ENCODE assay signal across 1 cellular context in the genomic region with DNA sequence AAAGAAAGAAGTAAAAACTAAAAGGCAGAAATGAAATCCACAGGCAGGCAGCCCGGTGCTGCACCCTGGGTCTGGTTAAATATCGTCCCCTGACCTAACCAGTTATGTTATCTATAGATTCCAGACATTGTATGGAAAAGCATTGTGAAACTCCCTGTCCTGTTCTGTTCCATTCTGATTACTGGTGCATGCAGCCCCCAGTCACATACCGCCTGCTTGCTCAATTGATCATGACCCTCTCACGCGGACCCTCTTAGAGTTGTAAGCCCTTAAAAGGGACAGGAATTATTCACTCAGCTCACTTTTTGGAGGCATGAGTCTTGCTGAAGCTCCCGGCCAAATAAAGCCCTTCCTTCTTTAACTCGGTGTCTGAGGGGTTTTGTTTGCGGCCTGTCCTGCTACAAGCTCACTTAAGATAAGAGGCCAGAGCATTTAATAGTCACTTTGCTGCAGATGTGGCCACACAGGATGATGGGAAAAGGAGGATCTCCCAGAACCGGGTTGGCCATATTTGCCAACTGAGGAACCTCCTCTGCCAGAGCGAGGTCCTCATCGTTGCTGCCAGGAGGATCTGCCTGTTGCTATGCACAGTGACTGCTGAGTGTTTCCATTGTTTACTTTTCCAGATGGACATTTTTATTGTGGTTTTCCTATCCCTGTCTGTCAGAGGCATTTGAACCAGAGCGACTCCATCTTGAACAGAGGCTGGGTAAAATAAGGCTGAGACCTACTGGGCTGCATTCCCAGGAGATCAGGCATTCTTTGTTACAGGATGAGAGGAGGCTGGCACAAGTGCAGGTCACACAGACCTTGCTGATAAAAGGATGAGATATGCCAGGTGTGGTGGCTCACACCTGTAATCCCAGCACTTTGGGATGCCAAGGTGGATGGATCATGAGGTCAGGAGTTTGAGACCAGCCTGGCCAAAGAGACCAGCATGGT.
TF ChIP-seq lines count a peak whose summit lies in the region.

No MANE protein-coding gene starts in this region.

TF ChIP-seq in K562, 482 proteins besides CTCF, POLR2A, EP300 and RAD21 (continued from another document and continues in another):
- TF ChIP-seq, protein P1, sequence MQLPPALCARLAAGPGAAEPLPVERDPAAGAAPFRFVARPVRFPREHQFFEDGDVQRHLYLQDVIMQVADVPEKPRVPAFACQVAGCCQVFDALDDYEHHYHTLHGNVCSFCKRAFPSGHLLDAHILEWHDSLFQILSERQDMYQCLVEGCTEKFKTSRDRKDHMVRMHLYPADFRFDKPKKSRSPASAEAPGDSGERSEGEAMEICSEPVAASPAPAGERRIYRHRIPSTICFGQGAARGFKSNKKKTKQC (CRISPR knock-in tag; IDR thresholded peaks at IDR 0.05) = peak; percentile 35; the same call in 1 of the 2 replicates
- TF ChIP-seq, protein P2, sequence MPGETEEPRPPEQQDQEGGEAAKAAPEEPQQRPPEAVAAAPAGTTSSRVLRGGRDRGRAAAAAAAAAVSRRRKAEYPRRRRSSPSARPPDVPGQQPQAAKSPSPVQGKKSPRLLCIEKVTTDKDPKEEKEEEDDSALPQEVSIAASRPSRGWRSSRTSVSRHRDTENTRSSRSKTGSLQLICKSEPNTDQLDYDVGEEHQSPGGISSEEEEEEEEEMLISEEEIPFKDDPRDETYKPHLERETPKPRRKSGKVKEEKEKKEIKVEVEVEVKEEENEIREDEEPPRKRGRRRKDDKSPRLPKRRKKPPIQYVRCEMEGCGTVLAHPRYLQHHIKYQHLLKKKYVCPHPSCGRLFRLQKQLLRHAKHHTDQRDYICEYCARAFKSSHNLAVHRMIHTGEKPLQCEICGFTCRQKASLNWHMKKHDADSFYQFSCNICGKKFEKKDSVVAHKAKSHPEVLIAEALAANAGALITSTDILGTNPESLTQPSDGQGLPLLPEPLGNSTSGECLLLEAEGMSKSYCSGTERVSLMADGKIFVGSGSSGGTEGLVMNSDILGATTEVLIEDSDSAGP (CRISPR knock-in tag; IDR thresholded peaks at IDR 0.05) = no peak
- TF ChIP-seq PTTG1 (tag; IDR thresholded peaks at IDR 0.05; ENCODE audit: low read depth) (peak; percentile 98), CC2D1A (IDR thresholded peaks at IDR 0.05) (peak; percentile 88; the same call in 1 of the 2 replicates), RBM34 (IDR thresholded peaks at IDR 0.05; ENCODE audit: borderline replicate concordance, insufficient read depth, low read length) (no peak), MCM2 (IDR thresholded peaks at IDR 0.05; ENCODE audit: low read depth) (no peak), CHD2 (IDR thresholded peaks at IDR 0.05; ENCODE audit: low read depth, low read length) (no peak), MTA2 (IDR thresholded peaks at IDR 0.05; ENCODE audit: low read depth) (peak; percentile 93), ESRRB (CRISPR knock-in tag; IDR thresholded peaks at IDR 0.05; ENCODE audit: borderline replicate concordance) (no peak), NR2C1 (IDR thresholded peaks at IDR 0.05) (peak; percentile 22; the same call in 1 of the 2 replicates), NR2C1 (tag; IDR thresholded peaks at IDR 0.05) (peak; percentile 97), CSDE1 (IDR thresholded peaks at IDR 0.05) (no peak), PHF8 (IDR thresholded peaks at IDR 0.05; ENCODE audit: borderline replicate concordance, low read length) (no peak), KDM2B (CRISPR knock-in tag; IDR thresholded peaks at IDR 0.05) (peak; percentile 98), ZNF445 (CRISPR knock-in tag; IDR thresholded peaks at IDR 0.05; ENCODE audit: low read depth) (peak; percentile 82; the same call in 1 of the 2 replicates), ZNF146 (CRISPR knock-in tag; IDR thresholded peaks at IDR 0.05; ENCODE audit: unreplicated experiment) (no peak), FOXM1 (IDR thresholded peaks at IDR 0.05; ENCODE audit: low read depth) (peak; percentile 87), FOXM1 (CRISPR knock-in tag; IDR thresholded peaks at IDR 0.05; ENCODE audit: low read depth) (no peak), RHOXF2B (CRISPR knock-in tag; conservative IDR thresholded peaks at IDR 0.05) (peak; percentile 96), DPF2 (IDR thresholded peaks at IDR 0.05) (peak; percentile 97), ZNF717 (CRISPR knock-in tag; IDR thresholded peaks at IDR 0.05) (peak; percentile 89; the same call in 1 of the 2 replicates), TSC22D4 (tag; IDR thresholded peaks at IDR 0.05) (peak; percentile 72; the same call in 1 of the 2 replicates), ELF2 (CRISPR knock-in tag; IDR thresholded peaks at IDR 0.05) (no peak), FOXA3 (CRISPR knock-in tag; conservative IDR thresholded peaks at IDR 0.05 in 1 of 2, IDR thresholded peaks at IDR 0.05 in 1 of 2) (peak in 1 of 2 experiments; percentile 65; a peak in 2 of 4 replicates), BRD9 (IDR thresholded peaks at IDR 0.05; ENCODE audit: low read depth, partially characterized antibody) (peak; percentile 30), ZNF785 (CRISPR knock-in tag; IDR thresholded peaks at IDR 0.05) (peak; percentile 92)
- TF ChIP-seq, protein P3, sequence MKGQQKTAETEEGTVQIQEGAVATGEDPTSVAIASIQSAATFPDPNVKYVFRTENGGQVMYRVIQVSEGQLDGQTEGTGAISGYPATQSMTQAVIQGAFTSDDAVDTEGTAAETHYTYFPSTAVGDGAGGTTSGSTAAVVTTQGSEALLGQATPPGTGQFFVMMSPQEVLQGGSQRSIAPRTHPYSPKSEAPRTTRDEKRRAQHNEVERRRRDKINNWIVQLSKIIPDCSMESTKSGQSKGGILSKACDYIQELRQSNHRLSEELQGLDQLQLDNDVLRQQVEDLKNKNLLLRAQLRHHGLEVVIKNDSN (CRISPR knock-in tag; IDR thresholded peaks at IDR 0.05) = no peak
- TF ChIP-seq, protein P4, sequence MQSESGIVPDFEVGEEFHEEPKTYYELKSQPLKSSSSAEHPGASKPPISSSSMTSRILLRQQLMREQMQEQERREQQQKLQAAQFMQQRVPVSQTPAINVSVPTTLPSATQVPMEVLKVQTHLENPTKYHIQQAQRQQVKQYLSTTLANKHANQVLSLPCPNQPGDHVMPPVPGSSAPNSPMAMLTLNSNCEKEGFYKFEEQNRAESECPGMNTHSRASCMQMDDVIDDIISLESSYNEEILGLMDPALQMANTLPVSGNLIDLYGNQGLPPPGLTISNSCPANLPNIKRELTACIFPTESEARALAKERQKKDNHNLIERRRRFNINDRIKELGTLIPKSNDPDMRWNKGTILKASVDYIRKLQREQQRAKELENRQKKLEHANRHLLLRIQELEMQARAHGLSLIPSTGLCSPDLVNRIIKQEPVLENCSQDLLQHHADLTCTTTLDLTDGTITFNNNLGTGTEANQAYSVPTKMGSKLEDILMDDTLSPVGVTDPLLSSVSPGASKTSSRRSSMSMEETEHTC (IDR thresholded peaks at IDR 0.05) = peak; percentile 39; the same call in 1 of the 2 replicates
- TF ChIP-seq, protein P5, sequence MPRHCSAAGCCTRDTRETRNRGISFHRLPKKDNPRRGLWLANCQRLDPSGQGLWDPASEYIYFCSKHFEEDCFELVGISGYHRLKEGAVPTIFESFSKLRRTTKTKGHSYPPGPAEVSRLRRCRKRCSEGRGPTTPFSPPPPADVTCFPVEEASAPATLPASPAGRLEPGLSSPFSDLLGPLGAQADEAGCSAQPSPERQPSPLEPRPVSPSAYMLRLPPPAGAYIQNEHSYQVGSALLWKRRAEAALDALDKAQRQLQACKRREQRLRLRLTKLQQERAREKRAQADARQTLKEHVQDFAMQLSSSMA (CRISPR knock-in tag; IDR thresholded peaks at IDR 0.05) = no peak
- TF ChIP-seq, protein P6, sequence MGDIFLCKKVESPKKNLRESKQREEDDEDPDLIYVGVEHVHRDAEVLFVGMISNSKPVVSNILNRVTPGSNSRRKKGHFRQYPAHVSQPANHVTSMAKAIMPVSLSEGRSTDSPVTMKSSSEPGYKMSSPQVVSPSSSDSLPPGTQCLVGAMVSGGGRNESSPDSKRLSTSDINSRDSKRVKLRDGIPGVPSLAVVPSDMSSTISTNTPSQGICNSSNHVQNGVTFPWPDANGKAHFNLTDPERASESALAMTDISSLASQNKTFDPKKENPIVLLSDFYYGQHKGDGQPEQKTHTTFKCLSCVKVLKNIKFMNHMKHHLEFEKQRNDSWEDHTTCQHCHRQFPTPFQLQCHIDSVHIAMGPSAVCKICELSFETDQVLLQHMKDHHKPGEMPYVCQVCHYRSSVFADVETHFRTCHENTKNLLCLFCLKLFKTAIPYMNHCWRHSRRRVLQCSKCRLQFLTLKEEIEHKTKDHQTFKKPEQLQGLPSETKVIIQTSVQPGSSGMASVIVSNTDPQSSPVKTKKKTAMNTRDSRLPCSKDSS (IDR thresholded peaks at IDR 0.05; ENCODE audit: low read depth, partially characterized antibody) = no peak
- TF ChIP-seq, protein P7, sequence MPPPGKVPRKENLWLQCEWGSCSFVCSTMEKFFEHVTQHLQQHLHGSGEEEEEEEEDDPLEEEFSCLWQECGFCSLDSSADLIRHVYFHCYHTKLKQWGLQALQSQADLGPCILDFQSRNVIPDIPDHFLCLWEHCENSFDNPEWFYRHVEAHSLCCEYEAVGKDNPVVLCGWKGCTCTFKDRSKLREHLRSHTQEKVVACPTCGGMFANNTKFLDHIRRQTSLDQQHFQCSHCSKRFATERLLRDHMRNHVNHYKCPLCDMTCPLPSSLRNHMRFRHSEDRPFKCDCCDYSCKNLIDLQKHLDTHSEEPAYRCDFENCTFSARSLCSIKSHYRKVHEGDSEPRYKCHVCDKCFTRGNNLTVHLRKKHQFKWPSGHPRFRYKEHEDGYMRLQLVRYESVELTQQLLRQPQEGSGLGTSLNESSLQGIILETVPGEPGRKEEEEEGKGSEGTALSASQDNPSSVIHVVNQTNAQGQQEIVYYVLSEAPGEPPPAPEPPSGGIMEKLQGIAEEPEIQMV (tag; conservative IDR thresholded peaks at IDR 0.05; ENCODE audit: low read depth) = peak; percentile 92
- TF ChIP-seq, protein P8, sequence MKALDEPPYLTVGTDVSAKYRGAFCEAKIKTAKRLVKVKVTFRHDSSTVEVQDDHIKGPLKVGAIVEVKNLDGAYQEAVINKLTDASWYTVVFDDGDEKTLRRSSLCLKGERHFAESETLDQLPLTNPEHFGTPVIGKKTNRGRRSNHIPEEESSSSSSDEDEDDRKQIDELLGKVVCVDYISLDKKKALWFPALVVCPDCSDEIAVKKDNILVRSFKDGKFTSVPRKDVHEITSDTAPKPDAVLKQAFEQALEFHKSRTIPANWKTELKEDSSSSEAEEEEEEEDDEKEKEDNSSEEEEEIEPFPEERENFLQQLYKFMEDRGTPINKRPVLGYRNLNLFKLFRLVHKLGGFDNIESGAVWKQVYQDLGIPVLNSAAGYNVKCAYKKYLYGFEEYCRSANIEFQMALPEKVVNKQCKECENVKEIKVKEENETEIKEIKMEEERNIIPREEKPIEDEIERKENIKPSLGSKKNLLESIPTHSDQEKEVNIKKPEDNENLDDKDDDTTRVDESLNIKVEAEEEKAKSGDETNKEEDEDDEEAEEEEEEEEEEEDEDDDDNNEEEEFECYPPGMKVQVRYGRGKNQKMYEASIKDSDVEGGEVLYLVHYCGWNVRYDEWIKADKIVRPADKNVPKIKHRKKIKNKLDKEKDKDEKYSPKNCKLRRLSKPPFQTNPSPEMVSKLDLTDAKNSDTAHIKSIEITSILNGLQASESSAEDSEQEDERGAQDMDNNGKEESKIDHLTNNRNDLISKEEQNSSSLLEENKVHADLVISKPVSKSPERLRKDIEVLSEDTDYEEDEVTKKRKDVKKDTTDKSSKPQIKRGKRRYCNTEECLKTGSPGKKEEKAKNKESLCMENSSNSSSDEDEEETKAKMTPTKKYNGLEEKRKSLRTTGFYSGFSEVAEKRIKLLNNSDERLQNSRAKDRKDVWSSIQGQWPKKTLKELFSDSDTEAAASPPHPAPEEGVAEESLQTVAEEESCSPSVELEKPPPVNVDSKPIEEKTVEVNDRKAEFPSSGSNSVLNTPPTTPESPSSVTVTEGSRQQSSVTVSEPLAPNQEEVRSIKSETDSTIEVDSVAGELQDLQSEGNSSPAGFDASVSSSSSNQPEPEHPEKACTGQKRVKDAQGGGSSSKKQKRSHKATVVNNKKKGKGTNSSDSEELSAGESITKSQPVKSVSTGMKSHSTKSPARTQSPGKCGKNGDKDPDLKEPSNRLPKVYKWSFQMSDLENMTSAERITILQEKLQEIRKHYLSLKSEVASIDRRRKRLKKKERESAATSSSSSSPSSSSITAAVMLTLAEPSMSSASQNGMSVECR (CRISPR knock-in tag; IDR thresholded peaks at IDR 0.05) = 0 out of 2 replicates have a peak, but pooled peaks have one; percentile 39
- TF ChIP-seq, protein P9, sequence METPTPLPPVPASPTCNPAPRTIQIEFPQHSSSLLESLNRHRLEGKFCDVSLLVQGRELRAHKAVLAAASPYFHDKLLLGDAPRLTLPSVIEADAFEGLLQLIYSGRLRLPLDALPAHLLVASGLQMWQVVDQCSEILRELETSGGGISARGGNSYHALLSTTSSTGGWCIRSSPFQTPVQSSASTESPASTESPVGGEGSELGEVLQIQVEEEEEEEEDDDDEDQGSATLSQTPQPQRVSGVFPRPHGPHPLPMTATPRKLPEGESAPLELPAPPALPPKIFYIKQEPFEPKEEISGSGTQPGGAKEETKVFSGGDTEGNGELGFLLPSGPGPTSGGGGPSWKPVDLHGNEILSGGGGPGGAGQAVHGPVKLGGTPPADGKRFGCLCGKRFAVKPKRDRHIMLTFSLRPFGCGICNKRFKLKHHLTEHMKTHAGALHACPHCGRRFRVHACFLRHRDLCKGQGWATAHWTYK (CRISPR knock-in tag; IDR thresholded peaks at IDR 0.05) = peak; percentile 98
- TF ChIP-seq, protein P10, sequence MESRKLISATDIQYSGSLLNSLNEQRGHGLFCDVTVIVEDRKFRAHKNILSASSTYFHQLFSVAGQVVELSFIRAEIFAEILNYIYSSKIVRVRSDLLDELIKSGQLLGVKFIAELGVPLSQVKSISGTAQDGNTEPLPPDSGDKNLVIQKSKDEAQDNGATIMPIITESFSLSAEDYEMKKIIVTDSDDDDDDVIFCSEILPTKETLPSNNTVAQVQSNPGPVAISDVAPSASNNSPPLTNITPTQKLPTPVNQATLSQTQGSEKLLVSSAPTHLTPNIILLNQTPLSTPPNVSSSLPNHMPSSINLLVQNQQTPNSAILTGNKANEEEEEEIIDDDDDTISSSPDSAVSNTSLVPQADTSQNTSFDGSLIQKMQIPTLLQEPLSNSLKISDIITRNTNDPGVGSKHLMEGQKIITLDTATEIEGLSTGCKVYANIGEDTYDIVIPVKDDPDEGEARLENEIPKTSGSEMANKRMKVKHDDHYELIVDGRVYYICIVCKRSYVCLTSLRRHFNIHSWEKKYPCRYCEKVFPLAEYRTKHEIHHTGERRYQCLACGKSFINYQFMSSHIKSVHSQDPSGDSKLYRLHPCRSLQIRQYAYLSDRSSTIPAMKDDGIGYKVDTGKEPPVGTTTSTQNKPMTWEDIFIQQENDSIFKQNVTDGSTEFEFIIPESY (CRISPR knock-in tag; IDR thresholded peaks at IDR 0.05) = no peak
- TF ChIP-seq, protein P11, sequence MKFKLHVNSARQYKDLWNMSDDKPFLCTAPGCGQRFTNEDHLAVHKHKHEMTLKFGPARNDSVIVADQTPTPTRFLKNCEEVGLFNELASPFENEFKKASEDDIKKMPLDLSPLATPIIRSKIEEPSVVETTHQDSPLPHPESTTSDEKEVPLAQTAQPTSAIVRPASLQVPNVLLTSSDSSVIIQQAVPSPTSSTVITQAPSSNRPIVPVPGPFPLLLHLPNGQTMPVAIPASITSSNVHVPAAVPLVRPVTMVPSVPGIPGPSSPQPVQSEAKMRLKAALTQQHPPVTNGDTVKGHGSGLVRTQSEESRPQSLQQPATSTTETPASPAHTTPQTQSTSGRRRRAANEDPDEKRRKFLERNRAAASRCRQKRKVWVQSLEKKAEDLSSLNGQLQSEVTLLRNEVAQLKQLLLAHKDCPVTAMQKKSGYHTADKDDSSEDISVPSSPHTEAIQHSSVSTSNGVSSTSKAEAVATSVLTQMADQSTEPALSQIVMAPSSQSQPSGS (CRISPR knock-in tag; IDR thresholded peaks at IDR 0.05) = no peak
